Comparison of ENCODE assay signal across 1 cellular context in genomic region chr12:54125950-54126695, GRCh38.
TF ChIP-seq lines count a peak whose summit lies in the region.

No MANE protein-coding gene starts in this region.

TF ChIP-seq in HEK293, 187 proteins besides CTCF, POLR2A, EP300 and RAD21 (continued from another document):
- TF ChIP-seq ZNF19 (tag by site-specific recombination; IDR thresholded peaks at IDR 0.05; ENCODE audit: low read depth) (no peak), OSR2 (tag by site-specific recombination; IDR thresholded peaks at IDR 0.05) (no peak), ZNF529 (tag by site-specific recombination; IDR thresholded peaks at IDR 0.05; ENCODE audit: insufficient replicate concordance) (no peak), ZFP3 (tag by site-specific recombination; IDR thresholded peaks at IDR 0.05; ENCODE audit: low read depth) (no peak), ZNF585B (tag by site-specific recombination; IDR thresholded peaks at IDR 0.05) (no peak), MEIS1 (CRISPR knock-in tag; IDR thresholded peaks at IDR 0.05; ENCODE audit: borderline replicate concordance) (no peak), GLIS2 (tag by site-specific recombination; IDR thresholded peaks at IDR 0.05) (peak; percentile 98), RBAK (tag by site-specific recombination; IDR thresholded peaks at IDR 0.05) (no peak), ZBTB8A (tag by site-specific recombination; IDR thresholded peaks at IDR 0.05) (peak; percentile 86), ZBTB7A (tag by site-specific recombination; IDR thresholded peaks at IDR 0.05; ENCODE audit: low read depth) (no peak), PATZ1 (tag by site-specific recombination; IDR thresholded peaks at IDR 0.05) (peak; percentile 99), ZNF521 (tag by site-specific recombination; IDR thresholded peaks at IDR 0.05) (no peak), ZBTB21 (tag by site-specific recombination; IDR thresholded peaks at IDR 0.05) (0 out of 2 replicates have a peak, but pooled peaks have one; percentile 16), KLF10 (tag by site-specific recombination; IDR thresholded peaks at IDR 0.05) (0 out of 2 replicates have a peak, but pooled peaks have one; percentile 8), ZNF707 (tag by site-specific recombination; IDR thresholded peaks at IDR 0.05) (no peak), BCL11B (tag by site-specific recombination; IDR thresholded peaks at IDR 0.05; ENCODE audit: low read depth) (0 out of 2 replicates have a peak, but pooled peaks have one; percentile 18), ZNF624 (tag by site-specific recombination; IDR thresholded peaks at IDR 0.05) (no peak), KLF7 (tag by site-specific recombination; IDR thresholded peaks at IDR 0.05; ENCODE audit: borderline replicate concordance) (peak; percentile 23; the same call in 1 of the 2 replicates), GLI4 (tag by site-specific recombination; IDR thresholded peaks at IDR 0.05) (peak; percentile 86; the same call in 1 of the 2 replicates), IKZF3 (tag by site-specific recombination; IDR thresholded peaks at IDR 0.05) (peak; percentile 57), WT1 (tag by site-specific recombination; IDR thresholded peaks at IDR 0.05) (peak; percentile 63), ZBTB17 (tag by site-specific recombination; IDR thresholded peaks at IDR 0.05) (peak; percentile 56; the same call in 1 of the 2 replicates), KLF1 (tag by site-specific recombination; IDR thresholded peaks at IDR 0.05) (0 out of 2 replicates have a peak, but pooled peaks have one; percentile 41), ZSCAN30 (tag by site-specific recombination; IDR thresholded peaks at IDR 0.05) (no peak), ZNF776 (tag by site-specific recombination; IDR thresholded peaks at IDR 0.05; ENCODE audit: borderline replicate concordance) (no peak), ZNF37A (tag by site-specific recombination; IDR thresholded peaks at IDR 0.05) (no peak), ZNF510 (tag by site-specific recombination; IDR thresholded peaks at IDR 0.05; ENCODE audit: insufficient replicate concordance) (no peak), ZNF155 (tag by site-specific recombination; IDR thresholded peaks at IDR 0.05) (no peak), GLIS1 (tag by site-specific recombination; IDR thresholded peaks at IDR 0.05) (peak; percentile 78)
- TF ChIP-seq, protein P1, sequence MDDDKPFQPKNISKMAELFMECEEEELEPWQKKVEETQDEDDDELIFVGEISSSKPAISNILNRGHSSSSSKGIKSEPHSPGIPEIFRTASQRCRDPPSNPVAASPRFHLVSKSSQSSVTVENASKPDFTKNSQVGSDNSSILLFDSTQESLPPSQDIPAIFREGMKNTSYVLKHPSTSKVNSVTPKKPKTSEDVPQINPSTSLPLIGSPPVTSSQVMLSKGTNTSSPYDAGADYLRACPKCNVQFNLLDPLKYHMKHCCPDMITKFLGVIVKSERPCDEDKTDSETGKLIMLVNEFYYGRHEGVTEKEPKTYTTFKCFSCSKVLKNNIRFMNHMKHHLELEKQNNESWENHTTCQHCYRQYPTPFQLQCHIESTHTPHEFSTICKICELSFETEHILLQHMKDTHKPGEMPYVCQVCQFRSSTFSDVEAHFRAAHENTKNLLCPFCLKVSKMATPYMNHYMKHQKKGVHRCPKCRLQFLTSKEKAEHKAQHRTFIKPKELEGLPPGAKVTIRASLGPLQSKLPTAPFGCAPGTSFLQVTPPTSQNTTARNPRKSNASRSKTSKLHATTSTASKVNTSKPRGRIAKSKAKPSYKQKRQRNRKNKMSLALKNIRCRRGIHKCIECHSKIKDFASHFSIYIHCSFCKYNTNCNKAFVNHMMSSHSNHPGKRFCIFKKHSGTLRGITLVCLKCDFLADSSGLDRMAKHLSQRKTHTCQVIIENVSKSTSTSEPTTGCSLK (tag by site-specific recombination; IDR thresholded peaks at IDR 0.05), result no peak
